ENCODE assay signal across 14 cellular contexts in genomic region chr12:52146822-52147366, GRCh38. TPM values are rescaled to one million over a fixed set of nuclear protein-coding genes. Genes with fewer than 3 reads are reported as not detected.
DNase-seq lines count a peak whose midpoint lies in the region; ATAC-seq, FAIRE-seq and TF ChIP-seq lines count a peak whose summit lies in the region.
"Had no signal": no experiment of that assay in that cellular context is flagged by ENCODE, and none has a peak within 500 bp of the region (broad histone marks: within the 10 kb centered on the region; RNA-seq: fewer than 3 reads in every experiment).

No MANE protein-coding gene starts in this region.

- CTCF ChIA-PET in HCT116 (lab: Charles Lee) (interaction anchor here (0.6 to 7.0 kb wide), 19 partner anchors 10 to 834 kb away, joined by 3 to 140 read pairs (median 8); no protein-coding TSS in a partner anchor), HepG2 (lab: Yijun Ruan, JAX; ENCODE audit: low intra/inter-chr PET ratio, low total read pairs) (no interaction called here)

- intact Hi-C loops in HCT116 (cut with micrococcal nuclease), result loop anchor here (5.0 kb wide), 1 partner anchor 725 kb away; no protein-coding TSS in a partner anchor
- intact Hi-C loops in HepG2 (cut with micrococcal nuclease; ENCODE audit: unreplicated experiment), result no loop called here

- H3K27me3 ChIP-seq in HCT116 (ENCODE audit: insufficient read depth, low read length) (no peaks in the 10 kb centered on the region), brain microvascular endothelial cell (replicated peaks) (no peaks in the 10 kb centered on the region), HepG2 (ENCODE audit: control insufficient read depth in 1 of 2, insufficient read depth in 2 of 2, low read length in 2 of 2) (peaks cover 1 to 14% of the 10 kb centered on the region in 2 experiments; a peak in 2 of 5 replicates), stomach smooth muscle (ENCODE audit: control insufficient read depth in 1 of 2, insufficient read depth in 2 of 2, low read length in 2 of 2) (no peaks in the 10 kb centered on the region)

- TF ChIP-seq POLR2A in HCT116 (IDR thresholded peaks at IDR 0.05; ENCODE audit: borderline replicate concordance, extremely low read depth, insufficient read depth, insufficient read length) (no peak), HepG2 (IDR thresholded peaks at IDR 0.05; ENCODE audit: insufficient read depth in 1 of 2, low read depth in 2 of 2, low read length in 2 of 2) (no peak)

- RAD21 ChIA-PET in HCT116 (lab: Charles Lee; ENCODE audit: low non-redundant PET in 1 of 2, low total read pairs in 2 of 2, uncharacterized antibody in 2 of 2, unreplicated experiment in 2 of 2), result interaction anchor here (0.6 to 1.5 kb wide), 7 partner anchors 10 to 1072 kb away, joined by 3 to 7 read pairs (median 3); no protein-coding TSS in a partner anchor

- TF ChIP-seq CTCF in HCT116 (IDR thresholded peaks at IDR 0.05 in 2 of 3, conservative IDR thresholded peaks at IDR 0.05 in 1 of 3; ENCODE audit: borderline replicate concordance in 1 of 3, insufficient read depth in 1 of 3, low read depth in 2 of 3, low read length in 2 of 3) (no peak), brain microvascular endothelial cell (IDR thresholded peaks at IDR 0.05; ENCODE audit: low read depth, low read length, missing control alignments) (no peak), HepG2 (CRISPR knock-in tag; IDR thresholded peaks at IDR 0.05) (no peak)

- in situ Hi-C loops in brain microvascular endothelial cell (cut with HindIII; ENCODE audit: low pct_ligation_motif_present, low sequenced_read_pairs), result no loop called here
- in situ Hi-C loops in HepG2 (cut with HindIII; ENCODE audit: extremely low pct_ligation_motif_present, low pct_unique_long_range_greater_than_20kb), result loop anchor here (5.0 to 25.0 kb wide), 4 partner anchors 180 to 840 kb away; no protein-coding TSS in a partner anchor

- no peaks in the 10 kb centered on the region for H3K9me3 ChIP-seq in HCT116 (ENCODE audit: control insufficient read depth in 1 of 2, insufficient read depth in 1 of 2, low read depth in 1 of 2, low read length in 2 of 2)
- no peaks in the 10 kb centered on the region for H3K9me3 ChIP-seq in HepG2 (ENCODE audit: low read length)
- no peaks in the 10 kb centered on the region for H3K9me3 ChIP-seq in stomach smooth muscle (ENCODE audit: control insufficient read depth in 2 of 2, low read length in 2 of 2)
- H3K9me3 ChIP-seq: neutrophil had no signal

- TSS peak; percentile 87 for BruUV-seq in HCT116 (replicated peaks; lab: Mats Ljungman, UMichigan)
- BruUV-seq in HepG2 (replicated peaks; lab: Mats Ljungman, UMichigan), result no TSS peak

- no peak for TF ChIP-seq RAD21 in HCT116 (IDR thresholded peaks at IDR 0.05; ENCODE audit: low read depth)
- TF ChIP-seq RAD21 in HepG2 (CRISPR knock-in tag; IDR thresholded peaks at IDR 0.05), result no peak

- no peaks in the 10 kb centered on the region for H3K9me2 ChIP-seq in HCT116 (ENCODE audit: insufficient read depth)

- no peaks in the 10 kb centered on the region for H3K36me3 ChIP-seq in HCT116 (ENCODE audit: control insufficient read depth in 1 of 2, insufficient read depth in 2 of 2, low read length in 2 of 2)
- no peaks in the 10 kb centered on the region for H3K36me3 ChIP-seq in brain microvascular endothelial cell (replicated peaks)
- no peaks in the 10 kb centered on the region for H3K36me3 ChIP-seq in HepG2 (replicated peaks in 1 of 2; ENCODE audit: control insufficient read depth in 1 of 2, insufficient read depth in 2 of 2, low read length in 2 of 2)
- H3K36me3 ChIP-seq in stomach smooth muscle (ENCODE audit: control insufficient read depth in 2 of 2, insufficient read depth in 2 of 2, low read length in 2 of 2), result no peaks in the 10 kb centered on the region
- H3K36me3 ChIP-seq: neutrophil had no signal

- peak; percentile 19 for ATAC-seq in HCT116
- no peak for ATAC-seq in HepG2
- ATAC-seq in HG02840 (IDR thresholded peaks at IDR 0.05; ENCODE audit: low FRiP score, unreplicated experiment), result no peak
- ATAC-seq in GM21381 (IDR thresholded peaks at IDR 0.05; ENCODE audit: unreplicated experiment), result no peak
- ATAC-seq: activated CD8-positive, alpha-beta memory T cell treated with anti-CD3 and anti-CD28 coated beads, Interleukin-2, amount 10 ng/mL, durations not matched to agents 7 days and 5 days had no signal

- H3K4me1 ChIP-seq in HCT116 (ENCODE audit: control insufficient read depth in 1 of 2, insufficient read depth in 2 of 2, low read length in 2 of 2) (peaks cover 81 to 97% of the 10 kb centered on the region in 2 experiments), HepG2 (ENCODE audit: insufficient read depth, low read length) (peaks cover 7% of the 10 kb centered on the region; the same call in 1 of the 2 replicates), stomach smooth muscle (ENCODE audit: control insufficient read depth, insufficient read depth, low read length) (peaks cover 22% of the 10 kb centered on the region)

- POLR2A ChIA-PET in HCT116 (lab: Charles Lee) (interaction anchor here (0.6 to 3.7 kb wide), 44 partner anchors 9 to 859 kb away, joined by 3 to 48 read pairs (median 5); partner anchors contain the start of genes EIF4B, KRT5, KRT8 and KRT80), HepG2 (lab: Yijun Ruan, JAX) (interaction anchor here (1.2 kb wide), 1 partner anchor 846 kb away, joined by 3 read pairs; no protein-coding TSS in a partner anchor)

- H2AFZ ChIP-seq in HCT116 (ENCODE audit: low read depth, low read length, poor library complexity, severe bottlenecking), result no peak overlapping the region
- H2AFZ ChIP-seq in HepG2 (ENCODE audit: low read length), result no peak overlapping the region

- H3K4me3 ChIP-seq in HCT116 (replicated peaks in 1 of 2; ENCODE audit: low read depth in 1 of 2, low read length in 2 of 2) (peak overlapping the region; percentile 46 to 55), brain microvascular endothelial cell (ENCODE audit: low read depth, low read length) (no peak overlapping the region), HepG2 (replicated peaks in 1 of 3; ENCODE audit: insufficient read depth in 1 of 3, low read depth in 2 of 3, low read length in 3 of 3) (no peak overlapping the region), stomach smooth muscle (ENCODE audit: low read length in 2 of 2) (no peak overlapping the region)

- H3K27ac ChIP-seq in HCT116 (ENCODE audit: low read depth, low read length), result peak overlapping the region; percentile 100
- H3K27ac ChIP-seq in brain microvascular endothelial cell, result peak overlapping the region; percentile 82
- H3K27ac ChIP-seq in HepG2 (ENCODE audit: extremely low read length, insufficient read depth, low read length), result no peak overlapping the region
- peak overlapping the region; percentile 18 for H3K27ac ChIP-seq in stomach smooth muscle (ENCODE audit: low read length)
- H3K27ac ChIP-seq: neutrophil had no signal

- H4K20me1 ChIP-seq in HCT116 (ENCODE audit: insufficient read depth) (no peaks in the 10 kb centered on the region), HepG2 (ENCODE audit: insufficient read depth, low read length) (no peaks in the 10 kb centered on the region)

- DNase-seq in HCT116 (ENCODE audit: low read depth, low spot score) (no peak), brain microvascular endothelial cell (no peak), HepG2 (ENCODE audit: low spot score) (no peak), NCI-H2196 (lab: John Stamatoyannopoulos, UW; ENCODE audit: unreplicated experiment) (no peak), retina (no peak)
- DNase-seq: activated CD8-positive, alpha-beta memory T cell treated with anti-CD3 and anti-CD28 coated beads, Interleukin-2, amount 10 ng/mL, durations not matched to agents 7 days and 5 days; CD8-positive, alpha-beta memory T cell; NCI-H1694; stimulated activated CD4-positive, alpha-beta T cell treated with anti-CD3 and anti-CD28 coated beads, Interleukin-2, amount 100 ng/mL, for 48 hours had no signal

- H3K79me2 ChIP-seq in HCT116 (ENCODE audit: insufficient read depth, low read length) (peaks cover 15% of the 10 kb centered on the region; the same call in 1 of the 2 replicates), HepG2 (ENCODE audit: insufficient read depth, low read length) (no peaks in the 10 kb centered on the region)

- WGBS in HepG2 (ENCODE audit: low lambda C conversion rate), result 57% methylated on average over 4 of the region's 11 CpGs

- FAIRE-seq in HepG2 (lab: Jason Lieb, UNC), result no peak
- FAIRE-seq: H54 had no signal

- H3K9ac ChIP-seq in HCT116 (ENCODE audit: low read length) (peak overlapping the region; percentile 91), HepG2 (ENCODE audit: insufficient read depth, low read depth, low read length) (no peak overlapping the region), stomach smooth muscle (ENCODE audit: low read length in 2 of 2) (peak overlapping the region in 1 of 2 donors; percentile 23)

- H3K4me2 ChIP-seq in HCT116 (ENCODE audit: low read length), result peak overlapping the region; percentile 87
- no peak overlapping the region for H3K4me2 ChIP-seq in HepG2 (ENCODE audit: low read depth, low read length)

- no peak for TF ChIP-seq EP300 in HepG2 (IDR thresholded peaks at IDR 0.05; ENCODE audit: low read depth in 2 of 2, low read length in 2 of 2)
- no peak for TF ChIP-seq EP300 in HepG2 (CRISPR knock-in tag; IDR thresholded peaks at IDR 0.05; ENCODE audit: borderline replicate concordance)

RNA-seq across cellular contexts. Expression of gene KRT80, which starts 44.9 kb away (rescaled TPM):
- total RNA-seq in HCT116 (2021; ENCODE audit: unreplicated experiment) (8.8 TPM), HepG2 (2016; rRNA removed; fragmentation: Illumina TruSeq; extraction: Trizol) (0.27 and 0.58 TPM in 2 replicates)
- polyA plus RNA-seq in HCT116 (2012), result 14.4 and 24.3 TPM in 2 replicates
- 0.10 TPM in 1 of 2 replicates, not detected in the other for total RNA-seq in HepG2 (2016; cell fraction: cytosol; rRNA removed; fragmentation: Illumina TruSeq; extraction: Trizol; ENCODE audit: low read depth)
- 0.37 and 0.39 TPM in 2 replicates for total RNA-seq in HepG2 (2016; cell fraction: insoluble cytoplasmic fraction; rRNA removed; fragmentation: Illumina TruSeq; extraction: Trizol)
- total RNA-seq in HepG2 (2016; cell fraction: membrane; rRNA removed; fragmentation: Illumina TruSeq; extraction: Trizol), result 0.34 and 0.38 TPM in 2 replicates
- 0.41 and 0.53 TPM in 2 replicates for total RNA-seq in HepG2 (2016; cell fraction: nucleus; rRNA removed; fragmentation: Illumina TruSeq; extraction: Trizol)
- 0.53 and 0.76 TPM in 2 replicates for polyA plus RNA-seq in HepG2 (2011; rRNA removed)
- polyA plus RNA-seq in HepG2 (2011; cell fraction: cytosol; rRNA removed), result 0.43 and 0.69 TPM in 2 replicates
- 0.71 and 0.74 TPM in 2 replicates for polyA plus RNA-seq in HepG2 (2011; cell fraction: nucleus; rRNA removed)
- polyA plus RNA-seq in HepG2 (2012), result 0.08 and 0.25 TPM in 2 replicates
- polyA plus RNA-seq in HepG2 (2016; cell fraction: cytosol; fragmentation: Illumina TruSeq; extraction: Trizol; ENCODE audit: low read depth), result 0.09 and 0.11 TPM in 2 replicates
- 0.62 and 0.85 TPM in 2 replicates for polyA plus RNA-seq in HepG2 (2016; cell fraction: insoluble cytoplasmic fraction; fragmentation: Illumina TruSeq; extraction: Trizol; ENCODE audit: low read depth)
- polyA plus RNA-seq in HepG2 (2016; cell fraction: membrane; fragmentation: Illumina TruSeq; extraction: Trizol; ENCODE audit: low read depth), result 0.37 and 0.48 TPM in 2 replicates
- 0.92 and 1.2 TPM in 2 replicates for polyA plus RNA-seq in HepG2 (2016; cell fraction: nucleus; fragmentation: Illumina TruSeq; extraction: Trizol; ENCODE audit: insufficient read depth, low read depth)
- polyA minus RNA-seq in HepG2 (2011; rRNA and poly(A)+ RNA removed; ENCODE audit: low replicate concordance), result 1.4 and 134 TPM in 2 replicates
- 0.70 and 1.1 TPM in 2 replicates for polyA minus RNA-seq in HepG2 (2011; cell fraction: cytosol; rRNA and poly(A)+ RNA removed)
- polyA minus RNA-seq in HepG2 (2011; cell fraction: nucleus; rRNA and poly(A)+ RNA removed), result 0.26 and 0.62 TPM in 2 replicates
- total RNA-seq: activated CD8-positive, alpha-beta memory T cell treated with anti-CD3 and anti-CD28 coated beads, Interleukin-2, amount 10 ng/mL, durations not matched to agents 7 days and 5 days; CD8-positive, alpha-beta memory T cell had no signal
- polyA plus RNA-seq: CD8-positive, alpha-beta memory T cell had no signal

Comparison
In these comparisons a context has a peak if more than half of its experiments do, and no peak if none do; other contexts are left out.
1. H3K4me3 ChIP-seq: peak in HCT116 (2 of 2); none in brain microvascular endothelial cell (single experiment), HepG2 (0 of 3) and stomach smooth muscle (0 of 2).
2. Of the 20 proteins assayed by ChIP-seq in both HepG2 and HCT116: peak only in HepG2: none; only in HCT116: ZFX; in both: none; in neither: 19.